Comparison of ENCODE assay signal across 13 cellular contexts in genomic region chr1:186865253-186865652, GRCh38.
DNase-seq lines count a peak whose midpoint lies in the region; ATAC-seq lines count a peak whose summit lies in the region.
"Had no signal": no experiment of that assay in that cellular context is flagged by ENCODE, and none has a peak within 500 bp of the region (broad histone marks: within the 10 kb centered on the region; RNA-seq: fewer than 3 reads in every experiment).

No MANE protein-coding gene starts in this region.

- CTCF ChIA-PET in activated naive CD4-positive, alpha-beta T cell treated with anti-CD3 and anti-CD28 coated beads, Interleukin-2, amount 10 ng/mL, durations not matched to agents 7 days and 5 days (lab: Charles Lee): no interaction called here

- no peaks in the 10 kb centered on the region for H3K27me3 Mint-ChIP-seq in activated naive CD4-positive, alpha-beta T cell treated with anti-CD3 and anti-CD28 coated beads, Interleukin-2, amount 10 ng/mL, durations not matched to agents 7 days and 5 days
- H3K27me3 Mint-ChIP-seq: naive B cell had no signal

- peak; percentile 64 for ATAC-seq in GM19025 (IDR thresholded peaks at IDR 0.05; ENCODE audit: low read depth, unreplicated experiment)
- peak; percentile 70 for ATAC-seq in HG02588 (IDR thresholded peaks at IDR 0.05; ENCODE audit: unreplicated experiment)
- ATAC-seq in HG03432 (IDR thresholded peaks at IDR 0.05; ENCODE audit: unreplicated experiment): peak; percentile 89
- ATAC-seq: Panc1 had no signal

- H3K27ac Mint-ChIP-seq in activated naive CD4-positive, alpha-beta T cell treated with anti-CD3 and anti-CD28 coated beads, Interleukin-2, amount 10 ng/mL, durations not matched to agents 7 days and 5 days: no peak overlapping the region
- H3K27ac Mint-ChIP-seq: activated naive CD4-positive, alpha-beta T cell treated with anti-CD3 and anti-CD28 coated beads, Interleukin-2, amount 50 U/mL, for 24 hours; naive B cell had no signal

- peaks cover 3% of the 10 kb centered on the region for H3K4me1 Mint-ChIP-seq in activated naive CD4-positive, alpha-beta T cell treated with anti-CD3 and anti-CD28 coated beads, Interleukin-2, amount 10 ng/mL, durations not matched to agents 7 days and 5 days
- H3K4me1 Mint-ChIP-seq: activated naive CD4-positive, alpha-beta T cell treated with anti-CD3 and anti-CD28 coated beads, Interleukin-2, amount 50 U/mL, for 24 hours had no signal

- H3K27me3 ChIP-seq in ACC112 (ENCODE audit: insufficient read depth, low read length): no peaks in the 10 kb centered on the region
- H3K27me3 ChIP-seq: dorsolateral prefrontal cortex had no signal

- H3K4me3 ChIP-seq in ACC112 (ENCODE audit: low read depth, low read length): peak overlapping the region; percentile 59
- H3K4me3 ChIP-seq: dorsolateral prefrontal cortex had no signal

- H3K79me2 ChIP-seq in ACC112 (ENCODE audit: control insufficient read depth, insufficient read depth, low read length, unreplicated experiment): no peaks in the 10 kb centered on the region

- no peak overlapping the region for H3K27ac ChIP-seq in ACC112 (ENCODE audit: low read depth, low read length)
- H3K27ac ChIP-seq: dorsolateral prefrontal cortex had no signal

- peaks cover 14% of the 10 kb centered on the region for H3K4me1 ChIP-seq in ACC112 (ENCODE audit: control insufficient read depth, insufficient read depth, low read length, unreplicated experiment)

- H3K36me3 ChIP-seq in ACC112 (ENCODE audit: insufficient read depth, low read length): no peaks in the 10 kb centered on the region

- no peak for DNase-seq in head of caudate nucleus
- DNase-seq in activated CD4-positive, alpha-beta T cell treated with anti-CD3 and anti-CD28 coated beads, Interleukin-2, amount 50 U/mL, for 4 hours: no peak
- DNase-seq in cerebellar nuclear complex (lab: John Stamatoyannopoulos, UW): no peak
- DNase-seq in activated naive CD4-positive, alpha-beta T cell treated with anti-CD3 and anti-CD28 coated beads, Interleukin-2, amount 10 ng/mL, durations not matched to agents 7 days and 5 days: no peak
- DNase-seq: dorsolateral prefrontal cortex; naive B cell; stimulated activated CD4-positive, alpha-beta T cell treated with anti-CD3 and anti-CD28 coated beads, Interleukin-12 subunit alpha, Interleukin-12 subunit beta, amount 100 ng/mL, for 4 hours had no signal

- H3K36me3 Mint-ChIP-seq in activated naive CD4-positive, alpha-beta T cell treated with anti-CD3 and anti-CD28 coated beads, Interleukin-2, amount 10 ng/mL, durations not matched to agents 7 days and 5 days: no peaks in the 10 kb centered on the region
- H3K36me3 Mint-ChIP-seq: activated naive CD4-positive, alpha-beta T cell treated with anti-CD3 and anti-CD28 coated beads, Interleukin-2, amount 50 U/mL, for 24 hours; naive B cell had no signal

- intact Hi-C loops in head of caudate nucleus (cut with DNase I): no loop called here

- no peaks in the 10 kb centered on the region for H3K9me3 Mint-ChIP-seq in activated naive CD4-positive, alpha-beta T cell treated with anti-CD3 and anti-CD28 coated beads, Interleukin-2, amount 10 ng/mL, durations not matched to agents 7 days and 5 days
- H3K9me3 Mint-ChIP-seq: activated naive CD4-positive, alpha-beta T cell treated with anti-CD3 and anti-CD28 coated beads, Interleukin-2, amount 50 U/mL, for 24 hours had no signal

- H2AFZ ChIP-seq in ACC112 (ENCODE audit: low read length, unreplicated experiment): no peak overlapping the region

- no peak overlapping the region for H3K4me3 Mint-ChIP-seq in activated naive CD4-positive, alpha-beta T cell treated with anti-CD3 and anti-CD28 coated beads, Interleukin-2, amount 10 ng/mL, durations not matched to agents 7 days and 5 days
- H3K4me3 Mint-ChIP-seq: activated naive CD4-positive, alpha-beta T cell treated with anti-CD3 and anti-CD28 coated beads, Interleukin-2, amount 50 U/mL, for 24 hours; naive B cell had no signal
